In the genomic region with DNA sequence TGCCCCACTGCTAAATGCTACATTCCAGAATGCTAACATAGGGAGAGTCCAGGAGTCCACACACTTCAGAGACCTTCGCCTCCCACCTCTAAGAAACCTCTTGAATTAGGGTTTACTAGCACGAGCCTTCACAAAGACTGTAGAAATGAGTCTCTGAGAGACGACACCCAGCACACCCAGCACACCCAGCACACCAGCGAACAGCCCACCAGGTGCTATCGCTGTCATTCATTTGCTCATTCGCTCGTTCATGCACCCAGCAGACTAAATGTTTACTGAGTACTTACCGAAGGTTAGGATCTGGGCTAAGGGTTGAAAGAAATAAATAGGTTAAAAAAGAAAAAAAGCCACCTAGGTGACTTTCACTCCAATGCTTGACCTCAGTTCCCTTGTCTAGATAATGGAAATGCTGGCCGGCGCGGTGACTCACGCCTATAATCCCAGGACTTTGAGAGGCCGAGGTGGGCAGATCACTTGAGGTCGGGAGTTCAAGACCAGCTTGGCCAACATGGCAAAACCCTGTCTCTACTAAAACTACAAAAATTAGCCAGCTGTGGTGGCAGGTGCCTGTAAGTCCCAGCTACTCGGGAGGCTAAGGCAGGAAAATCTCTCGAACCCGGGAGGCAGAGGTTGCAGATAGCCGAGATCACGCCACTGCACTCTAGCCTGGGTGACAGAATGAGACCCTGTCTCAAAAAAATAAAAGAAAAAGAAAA, we compare ENCODE assay signal across 1 cellular context.
TF ChIP-seq lines count a peak whose summit lies in the region.

No MANE protein-coding gene starts in this region.

TF ChIP-seq in HepG2, 621 proteins besides CTCF, POLR2A, EP300 and RAD21 (continued from another document):
- no peak for TF ChIP-seq PHB2 (IDR thresholded peaks at IDR 0.05; ENCODE audit: partially characterized antibody)
- TF ChIP-seq, protein P1, sequence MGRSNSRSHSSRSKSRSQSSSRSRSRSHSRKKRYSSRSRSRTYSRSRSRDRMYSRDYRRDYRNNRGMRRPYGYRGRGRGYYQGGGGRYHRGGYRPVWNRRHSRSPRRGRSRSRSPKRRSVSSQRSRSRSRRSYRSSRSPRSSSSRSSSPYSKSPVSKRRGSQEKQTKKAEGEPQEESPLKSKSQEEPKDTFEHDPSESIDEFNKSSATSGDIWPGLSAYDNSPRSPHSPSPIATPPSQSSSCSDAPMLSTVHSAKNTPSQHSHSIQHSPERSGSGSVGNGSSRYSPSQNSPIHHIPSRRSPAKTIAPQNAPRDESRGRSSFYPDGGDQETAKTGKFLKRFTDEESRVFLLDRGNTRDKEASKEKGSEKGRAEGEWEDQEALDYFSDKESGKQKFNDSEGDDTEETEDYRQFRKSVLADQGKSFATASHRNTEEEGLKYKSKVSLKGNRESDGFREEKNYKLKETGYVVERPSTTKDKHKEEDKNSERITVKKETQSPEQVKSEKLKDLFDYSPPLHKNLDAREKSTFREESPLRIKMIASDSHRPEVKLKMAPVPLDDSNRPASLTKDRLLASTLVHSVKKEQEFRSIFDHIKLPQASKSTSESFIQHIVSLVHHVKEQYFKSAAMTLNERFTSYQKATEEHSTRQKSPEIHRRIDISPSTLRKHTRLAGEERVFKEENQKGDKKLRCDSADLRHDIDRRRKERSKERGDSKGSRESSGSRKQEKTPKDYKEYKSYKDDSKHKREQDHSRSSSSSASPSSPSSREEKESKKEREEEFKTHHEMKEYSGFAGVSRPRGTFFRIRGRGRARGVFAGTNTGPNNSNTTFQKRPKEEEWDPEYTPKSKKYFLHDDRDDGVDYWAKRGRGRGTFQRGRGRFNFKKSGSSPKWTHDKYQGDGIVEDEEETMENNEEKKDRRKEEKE (IDR thresholded peaks at IDR 0.05), result no peak
- TF ChIP-seq, protein P2, sequence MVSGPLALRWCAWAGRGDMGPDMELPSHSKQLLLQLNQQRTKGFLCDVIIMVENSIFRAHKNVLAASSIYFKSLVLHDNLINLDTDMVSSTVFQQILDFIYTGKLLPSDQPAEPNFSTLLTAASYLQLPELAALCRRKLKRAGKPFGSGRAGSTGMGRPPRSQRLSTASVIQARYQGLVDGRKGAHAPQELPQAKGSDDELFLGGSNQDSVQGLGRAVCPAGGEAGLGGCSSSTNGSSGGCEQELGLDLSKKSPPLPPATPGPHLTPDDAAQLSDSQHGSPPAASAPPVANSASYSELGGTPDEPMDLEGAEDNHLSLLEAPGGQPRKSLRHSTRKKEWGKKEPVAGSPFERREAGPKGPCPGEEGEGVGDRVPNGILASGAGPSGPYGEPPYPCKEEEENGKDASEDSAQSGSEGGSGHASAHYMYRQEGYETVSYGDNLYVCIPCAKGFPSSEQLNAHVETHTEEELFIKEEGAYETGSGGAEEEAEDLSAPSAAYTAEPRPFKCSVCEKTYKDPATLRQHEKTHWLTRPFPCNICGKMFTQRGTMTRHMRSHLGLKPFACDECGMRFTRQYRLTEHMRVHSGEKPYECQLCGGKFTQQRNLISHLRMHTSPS (CRISPR knock-in tag; IDR thresholded peaks at IDR 0.05; ENCODE audit: low read depth), result no peak
- TF ChIP-seq ZNF546 (CRISPR knock-in tag; conservative IDR thresholded peaks at IDR 0.05), result no peak
- no peak for TF ChIP-seq EZH2 (conservative IDR thresholded peaks at IDR 0.05; ENCODE audit: low read depth, low read length)
- no peak for TF ChIP-seq ZBTB3 (CRISPR knock-in tag; IDR thresholded peaks at IDR 0.05; ENCODE audit: borderline replicate concordance, low read depth)
- TF ChIP-seq SETDB1 (CRISPR knock-in tag; IDR thresholded peaks at IDR 0.05; ENCODE audit: borderline replicate concordance), result no peak
- TF ChIP-seq HIVEP1 (CRISPR knock-in tag; IDR thresholded peaks at IDR 0.05), result no peak
- TF ChIP-seq XRCC5 (optimal IDR thresholded peaks at IDR 0.05; ENCODE audit: low read length), result no peak
- TF ChIP-seq, protein P3, sequence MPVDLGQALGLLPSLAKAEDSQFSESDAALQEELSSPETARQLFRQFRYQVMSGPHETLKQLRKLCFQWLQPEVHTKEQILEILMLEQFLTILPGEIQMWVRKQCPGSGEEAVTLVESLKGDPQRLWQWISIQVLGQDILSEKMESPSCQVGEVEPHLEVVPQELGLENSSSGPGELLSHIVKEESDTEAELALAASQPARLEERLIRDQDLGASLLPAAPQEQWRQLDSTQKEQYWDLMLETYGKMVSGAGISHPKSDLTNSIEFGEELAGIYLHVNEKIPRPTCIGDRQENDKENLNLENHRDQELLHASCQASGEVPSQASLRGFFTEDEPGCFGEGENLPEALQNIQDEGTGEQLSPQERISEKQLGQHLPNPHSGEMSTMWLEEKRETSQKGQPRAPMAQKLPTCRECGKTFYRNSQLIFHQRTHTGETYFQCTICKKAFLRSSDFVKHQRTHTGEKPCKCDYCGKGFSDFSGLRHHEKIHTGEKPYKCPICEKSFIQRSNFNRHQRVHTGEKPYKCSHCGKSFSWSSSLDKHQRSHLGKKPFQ (CRISPR knock-in tag; IDR thresholded peaks at IDR 0.05; ENCODE audit: insufficient replicate concordance), result peak; percentile 62
- TF ChIP-seq, protein P4, sequence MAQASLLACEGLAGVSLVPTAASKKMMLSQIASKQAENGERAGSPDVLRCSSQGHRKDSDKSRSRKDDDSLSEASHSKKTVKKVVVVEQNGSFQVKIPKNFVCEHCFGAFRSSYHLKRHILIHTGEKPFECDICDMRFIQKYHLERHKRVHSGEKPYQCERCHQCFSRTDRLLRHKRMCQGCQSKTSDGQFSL (CRISPR knock-in tag; IDR thresholded peaks at IDR 0.05), result no peak
- no peak; the same call in 1 of the 2 replicates for TF ChIP-seq MIER3 (CRISPR knock-in tag; IDR thresholded peaks at IDR 0.05; ENCODE audit: borderline replicate concordance)
- TF ChIP-seq, protein P5, sequence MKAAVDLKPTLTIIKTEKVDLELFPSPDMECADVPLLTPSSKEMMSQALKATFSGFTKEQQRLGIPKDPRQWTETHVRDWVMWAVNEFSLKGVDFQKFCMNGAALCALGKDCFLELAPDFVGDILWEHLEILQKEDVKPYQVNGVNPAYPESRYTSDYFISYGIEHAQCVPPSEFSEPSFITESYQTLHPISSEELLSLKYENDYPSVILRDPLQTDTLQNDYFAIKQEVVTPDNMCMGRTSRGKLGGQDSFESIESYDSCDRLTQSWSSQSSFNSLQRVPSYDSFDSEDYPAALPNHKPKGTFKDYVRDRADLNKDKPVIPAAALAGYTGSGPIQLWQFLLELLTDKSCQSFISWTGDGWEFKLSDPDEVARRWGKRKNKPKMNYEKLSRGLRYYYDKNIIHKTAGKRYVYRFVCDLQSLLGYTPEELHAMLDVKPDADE (CRISPR knock-in tag; IDR thresholded peaks at IDR 0.05), result no peak
- no peak for TF ChIP-seq ZFP36L2 (CRISPR knock-in tag; IDR thresholded peaks at IDR 0.05)
- TF ChIP-seq, protein P6, sequence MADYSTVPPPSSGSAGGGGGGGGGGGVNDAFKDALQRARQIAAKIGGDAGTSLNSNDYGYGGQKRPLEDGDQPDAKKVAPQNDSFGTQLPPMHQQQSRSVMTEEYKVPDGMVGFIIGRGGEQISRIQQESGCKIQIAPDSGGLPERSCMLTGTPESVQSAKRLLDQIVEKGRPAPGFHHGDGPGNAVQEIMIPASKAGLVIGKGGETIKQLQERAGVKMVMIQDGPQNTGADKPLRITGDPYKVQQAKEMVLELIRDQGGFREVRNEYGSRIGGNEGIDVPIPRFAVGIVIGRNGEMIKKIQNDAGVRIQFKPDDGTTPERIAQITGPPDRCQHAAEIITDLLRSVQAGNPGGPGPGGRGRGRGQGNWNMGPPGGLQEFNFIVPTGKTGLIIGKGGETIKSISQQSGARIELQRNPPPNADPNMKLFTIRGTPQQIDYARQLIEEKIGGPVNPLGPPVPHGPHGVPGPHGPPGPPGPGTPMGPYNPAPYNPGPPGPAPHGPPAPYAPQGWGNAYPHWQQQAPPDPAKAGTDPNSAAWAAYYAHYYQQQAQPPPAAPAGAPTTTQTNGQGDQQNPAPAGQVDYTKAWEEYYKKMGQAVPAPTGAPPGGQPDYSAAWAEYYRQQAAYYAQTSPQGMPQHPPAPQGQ (CRISPR knock-in tag; IDR thresholded peaks at IDR 0.05; ENCODE audit: borderline replicate concordance), result no peak
- TF ChIP-seq RCOR2 (CRISPR knock-in tag; IDR thresholded peaks at IDR 0.05), result no peak
- TF ChIP-seq KLF6 (CRISPR knock-in tag; IDR thresholded peaks at IDR 0.05), result no peak
- no peak for TF ChIP-seq GATAD1 (CRISPR knock-in tag; IDR thresholded peaks at IDR 0.05)
- TF ChIP-seq ZNF484 (CRISPR knock-in tag; IDR thresholded peaks at IDR 0.05; ENCODE audit: borderline replicate concordance, low read depth), result no peak
- no peak; the same call in 1 of the 2 replicates for TF ChIP-seq HOXA3 (CRISPR knock-in tag; IDR thresholded peaks at IDR 0.05)
- TF ChIP-seq ZNF501 (CRISPR knock-in tag; IDR thresholded peaks at IDR 0.05), result peak; percentile 72
- TF ChIP-seq FLYWCH1 (CRISPR knock-in tag; IDR thresholded peaks at IDR 0.05), result no peak
- TF ChIP-seq TP53 (CRISPR knock-in tag; conservative IDR thresholded peaks at IDR 0.05), result no peak
- TF ChIP-seq, protein P7, sequence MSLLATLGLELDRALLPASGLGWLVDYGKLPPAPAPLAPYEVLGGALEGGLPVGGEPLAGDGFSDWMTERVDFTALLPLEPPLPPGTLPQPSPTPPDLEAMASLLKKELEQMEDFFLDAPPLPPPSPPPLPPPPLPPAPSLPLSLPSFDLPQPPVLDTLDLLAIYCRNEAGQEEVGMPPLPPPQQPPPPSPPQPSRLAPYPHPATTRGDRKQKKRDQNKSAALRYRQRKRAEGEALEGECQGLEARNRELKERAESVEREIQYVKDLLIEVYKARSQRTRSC (CRISPR knock-in tag; IDR thresholded peaks at IDR 0.05; ENCODE audit: low read depth), result no peak
- TF ChIP-seq HNRNPLL (IDR thresholded peaks at IDR 0.05; ENCODE audit: low read depth, low read length, poor library complexity, severe bottlenecking), result no peak
- 0 out of 2 replicates have a peak, but pooled peaks have one; percentile 58 for TF ChIP-seq ZNF879 (CRISPR knock-in tag; IDR thresholded peaks at IDR 0.05)
- no peak for TF ChIP-seq PPARG (CRISPR knock-in tag; conservative IDR thresholded peaks at IDR 0.05)
- TF ChIP-seq ZNF713 (CRISPR knock-in tag; IDR thresholded peaks at IDR 0.05), result no peak
- no peak for TF ChIP-seq ZSCAN21 (CRISPR knock-in tag; IDR thresholded peaks at IDR 0.05; ENCODE audit: borderline replicate concordance)
- TF ChIP-seq ZNF761 (CRISPR knock-in tag; conservative IDR thresholded peaks at IDR 0.05), result no peak
- TF ChIP-seq ZNF629 (CRISPR knock-in tag; conservative IDR thresholded peaks at IDR 0.05), result no peak
- TF ChIP-seq HNRNPL (IDR thresholded peaks at IDR 0.05; ENCODE audit: low read depth, low read length), result no peak
- peak; percentile 86 for TF ChIP-seq FOSL1 (CRISPR knock-in tag; IDR thresholded peaks at IDR 0.05; ENCODE audit: borderline replicate concordance)
